In the genomic region with DNA sequence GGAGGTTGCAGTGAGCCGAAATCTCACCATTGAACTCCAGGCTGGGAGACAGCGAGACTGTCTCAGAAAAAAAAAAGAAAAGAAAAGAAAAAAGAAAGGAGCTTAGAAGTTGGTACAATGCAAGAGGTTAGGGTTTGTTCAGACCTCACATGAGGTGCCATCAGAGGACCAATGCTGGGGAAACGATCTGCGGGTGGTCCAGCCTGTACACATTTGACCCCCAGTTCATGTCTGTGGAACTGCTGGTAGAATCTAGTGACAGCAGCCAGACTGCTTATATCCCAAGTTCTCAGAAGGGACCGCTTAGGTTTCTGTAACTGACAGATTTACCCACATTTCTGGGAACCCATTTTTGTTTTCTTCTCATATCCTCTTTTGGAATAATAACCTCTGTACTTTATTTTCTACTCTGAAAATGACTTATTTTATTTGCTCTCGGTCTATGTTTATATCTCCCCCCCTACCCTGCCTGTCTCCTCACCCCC, we compare ENCODE assay signal across 1 cellular context.
TF ChIP-seq lines count a peak whose summit lies in the region.

No MANE protein-coding gene starts in this region.

TF ChIP-seq in K562, 482 proteins besides CTCF, POLR2A, EP300 and RAD21 (continued from another document):
- TF ChIP-seq ZBTB49 (CRISPR knock-in tag; IDR thresholded peaks at IDR 0.05; ENCODE audit: borderline replicate concordance) (no peak), BRF1 (IDR thresholded peaks at IDR 0.05; ENCODE audit: borderline replicate concordance, extremely low read depth, insufficient read length) (no peak), ZNF134 (CRISPR knock-in tag; conservative IDR thresholded peaks at IDR 0.05) (no peak), TRIM25 (IDR thresholded peaks at IDR 0.05; ENCODE audit: borderline replicate concordance) (0 out of 2 replicates have a peak, but pooled peaks have one; percentile 41), ARHGAP35 (IDR thresholded peaks at IDR 0.05; ENCODE audit: partially characterized antibody) (peak; percentile 53), PHF20 (IDR thresholded peaks at IDR 0.05; ENCODE audit: partially characterized antibody) (no peak), NR1H2 (CRISPR knock-in tag; IDR thresholded peaks at IDR 0.05) (no peak), ARID1B (IDR thresholded peaks at IDR 0.05) (peak; percentile 79; the same call in 1 of the 2 replicates), YBX1 (IDR thresholded peaks at IDR 0.05) (no peak)
- TF ChIP-seq, protein P1, sequence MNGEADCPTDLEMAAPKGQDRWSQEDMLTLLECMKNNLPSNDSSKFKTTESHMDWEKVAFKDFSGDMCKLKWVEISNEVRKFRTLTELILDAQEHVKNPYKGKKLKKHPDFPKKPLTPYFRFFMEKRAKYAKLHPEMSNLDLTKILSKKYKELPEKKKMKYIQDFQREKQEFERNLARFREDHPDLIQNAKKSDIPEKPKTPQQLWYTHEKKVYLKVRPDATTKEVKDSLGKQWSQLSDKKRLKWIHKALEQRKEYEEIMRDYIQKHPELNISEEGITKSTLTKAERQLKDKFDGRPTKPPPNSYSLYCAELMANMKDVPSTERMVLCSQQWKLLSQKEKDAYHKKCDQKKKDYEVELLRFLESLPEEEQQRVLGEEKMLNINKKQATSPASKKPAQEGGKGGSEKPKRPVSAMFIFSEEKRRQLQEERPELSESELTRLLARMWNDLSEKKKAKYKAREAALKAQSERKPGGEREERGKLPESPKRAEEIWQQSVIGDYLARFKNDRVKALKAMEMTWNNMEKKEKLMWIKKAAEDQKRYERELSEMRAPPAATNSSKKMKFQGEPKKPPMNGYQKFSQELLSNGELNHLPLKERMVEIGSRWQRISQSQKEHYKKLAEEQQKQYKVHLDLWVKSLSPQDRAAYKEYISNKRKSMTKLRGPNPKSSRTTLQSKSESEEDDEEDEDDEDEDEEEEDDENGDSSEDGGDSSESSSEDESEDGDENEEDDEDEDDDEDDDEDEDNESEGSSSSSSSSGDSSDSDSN (IDR thresholded peaks at IDR 0.05; ENCODE audit: borderline replicate concordance in 1 of 2, low read depth in 2 of 2, low read length in 2 of 2), result peak; percentile 30 to 54; a peak in 1 of 4 replicates
- TF ChIP-seq, protein P2, sequence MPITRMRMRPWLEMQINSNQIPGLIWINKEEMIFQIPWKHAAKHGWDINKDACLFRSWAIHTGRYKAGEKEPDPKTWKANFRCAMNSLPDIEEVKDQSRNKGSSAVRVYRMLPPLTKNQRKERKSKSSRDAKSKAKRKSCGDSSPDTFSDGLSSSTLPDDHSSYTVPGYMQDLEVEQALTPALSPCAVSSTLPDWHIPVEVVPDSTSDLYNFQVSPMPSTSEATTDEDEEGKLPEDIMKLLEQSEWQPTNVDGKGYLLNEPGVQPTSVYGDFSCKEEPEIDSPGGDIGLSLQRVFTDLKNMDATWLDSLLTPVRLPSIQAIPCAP (CRISPR knock-in tag; IDR thresholded peaks at IDR 0.05; ENCODE audit: borderline replicate concordance), result no peak
TF ChIP-seq in K562: peak in this region for 16.
